ENCODE assay signal across 19 cellular contexts in the genomic region with DNA sequence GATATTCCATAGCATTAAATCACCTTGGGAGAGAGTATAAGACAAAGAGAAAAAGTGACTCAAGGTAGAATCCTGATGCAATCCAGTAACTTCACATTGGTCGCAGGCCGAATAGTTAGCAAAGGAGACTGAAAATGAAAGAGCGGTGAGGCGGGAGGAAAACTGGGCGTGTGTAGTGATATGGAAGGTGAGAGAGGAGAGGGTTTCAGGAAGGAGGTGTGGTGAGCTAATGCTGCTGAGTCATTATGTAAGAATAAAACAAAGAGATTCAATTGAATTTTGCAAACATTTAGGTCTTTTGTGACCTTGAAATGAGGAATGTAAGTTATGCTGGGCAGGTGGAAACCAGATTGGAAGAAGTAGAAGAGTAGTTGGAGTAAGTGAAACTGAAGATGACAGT.
A peak's percentile ranks its signal among the peaks of the same experiment; 100 is the strongest.
DNase-seq lines count a peak whose midpoint lies in the region; ATAC-seq lines count a peak whose summit lies in the region.
"Had no signal": no experiment of that assay in that cellular context is flagged by ENCODE, and none has a peak within 500 bp of the region (broad histone marks: within the 10 kb centered on the region; RNA-seq: fewer than 3 reads in every experiment).

No MANE protein-coding gene starts in this region.

- H3K36me3 Mint-ChIP-seq in T-helper 2 cell treated with Interferon-gamma antibody and Interleukin-4, amounts not matched to agents 5 μg/mL and 100 μg/mL, for 36 hours (ENCODE audit: low read depth), result no peaks in the 10 kb centered on the region
- H3K36me3 Mint-ChIP-seq: activated naive CD8-positive, alpha-beta T cell; brain; immature natural killer cell had no signal

- no peak for DNase-seq in T-helper 2 cell treated with Interferon-gamma antibody and Interleukin-4, amounts not matched to agents 5 μg/mL and 100 μg/mL, for 36 hours (ENCODE audit: low spot score)
- no peak for DNase-seq in T-helper 2 cell
- peak; percentile 2 for DNase-seq in H4 (ENCODE audit: low spot score)
- peak; percentile 6 for DNase-seq in LoVo (ENCODE audit: low spot score)
- peak; percentile 3 for DNase-seq in iPS DF 4.7 (ENCODE audit: extremely low read depth, low spot score)
- no peak for DNase-seq in stimulated activated CD4-positive, alpha-beta T cell treated with anti-CD3 and anti-CD28 coated beads, Interleukin-4, amount 100 ng/mL, for 1 hour
- no peak for DNase-seq in cortex of kidney (lab: John Stamatoyannopoulos, UW)
- DNase-seq: dermis blood vessel endothelial cell; DMS 273 treated with DMSO at 0.1 percent for 48 hours; immature natural killer cell; NCI-H1930; psoas muscle; spleen; stimulated activated naive B cell treated with anti-CD40 and anti-IgM and Interleukin-4, amounts not matched to agents 10 μg/mL and 1 μg/mL and 100 μg/mL, for 72 hours; tibial artery had no signal

- H3K4me3 Mint-ChIP-seq in T-helper 2 cell treated with Interferon-gamma antibody and Interleukin-4, amounts not matched to agents 5 μg/mL and 100 μg/mL, for 36 hours, result no peak overlapping the region
- H3K4me3 Mint-ChIP-seq: activated naive CD8-positive, alpha-beta T cell; brain; immature natural killer cell; nephron; stimulated activated naive B cell treated with anti-CD40 and anti-IgM and Interleukin-4, amounts not matched to agents 10 μg/mL and 1 μg/mL and 100 μg/mL, for 72 hours had no signal

- peaks cover 10% of the 10 kb centered on the region for H3K4me1 Mint-ChIP-seq in T-helper 2 cell treated with Interferon-gamma antibody and Interleukin-4, amounts not matched to agents 5 μg/mL and 100 μg/mL, for 36 hours (ENCODE audit: low read depth)
- H3K4me1 Mint-ChIP-seq: immature natural killer cell, nephron had no signal

- H3K9me3 Mint-ChIP-seq in T-helper 2 cell treated with Interferon-gamma antibody and Interleukin-4, amounts not matched to agents 5 μg/mL and 100 μg/mL, for 36 hours, result peaks cover 10% of the 10 kb centered on the region

- H3K27me3 Mint-ChIP-seq in T-helper 2 cell treated with Interferon-gamma antibody and Interleukin-4, amounts not matched to agents 5 μg/mL and 100 μg/mL, for 36 hours (ENCODE audit: low read depth), result no peaks in the 10 kb centered on the region
- H3K27me3 Mint-ChIP-seq: activated naive CD8-positive, alpha-beta T cell had no signal

- H3K27ac Mint-ChIP-seq in T-helper 2 cell treated with Interferon-gamma antibody and Interleukin-4, amounts not matched to agents 5 μg/mL and 100 μg/mL, for 36 hours, result peak overlapping the region; percentile 29
- H3K27ac Mint-ChIP-seq: activated naive CD8-positive, alpha-beta T cell; brain; immature natural killer cell; nephron; stimulated activated naive B cell treated with anti-CD40 and anti-IgM and Interleukin-4, amounts not matched to agents 10 μg/mL and 1 μg/mL and 100 μg/mL, for 72 hours had no signal

- ATAC-seq in HG02623 (IDR thresholded peaks at IDR 0.05; ENCODE audit: unreplicated experiment), result no peak
- ATAC-seq: psoas muscle; stimulated activated naive B cell treated with anti-CD40 and anti-IgM and Interleukin-4, amounts not matched to agents 10 μg/mL and 1 μg/mL and 100 μg/mL, for 72 hours had no signal

Comparison
In these comparisons a context has a peak if more than half of its experiments do, and no peak if none do; other contexts are left out.
1. DNase-seq: peak in H4 (single experiment), LoVo (single experiment) and iPS DF 4.7 (single experiment); none in T-helper 2 cell treated with Interferon-gamma antibody and Interleukin-4, amounts not matched to agents 5 μg/mL and 100 μg/mL, for 36 hours (single experiment), T-helper 2 cell (0 of 5), stimulated activated CD4-positive, alpha-beta T cell treated with anti-CD3 and anti-CD28 coated beads, Interleukin-4, amount 100 ng/mL, for 1 hour (single experiment) and cortex of kidney (single experiment).